1 cellular context compared by ENCODE assay signal in genomic region chr5:103291606-103292005, GRCh38.
TF ChIP-seq lines count a peak whose summit lies in the region.

No MANE protein-coding gene starts in this region.

TF ChIP-seq in K562, 482 proteins besides CTCF, POLR2A, EP300 and RAD21 (continued from another document):
- TF ChIP-seq RBM34 (IDR thresholded peaks at IDR 0.05; ENCODE audit: borderline replicate concordance, insufficient read depth, low read length) (no peak), PCBP1 (IDR thresholded peaks at IDR 0.05; ENCODE audit: low read depth, low read length, poor library complexity, severe bottlenecking) (no peak), ZNF316 (IDR thresholded peaks at IDR 0.05) (no peak), ZFP1 (CRISPR knock-in tag; IDR thresholded peaks at IDR 0.05) (no peak), ZNF217 (CRISPR knock-in tag; IDR thresholded peaks at IDR 0.05) (no peak), SIX5 (IDR thresholded peaks at IDR 0.05; ENCODE audit: borderline replicate concordance in 1 of 2, insufficient read depth in 1 of 2, low read depth in 1 of 2, low read length in 2 of 2) (no peak), POLR2AphosphoS5 (IDR thresholded peaks at IDR 0.05; ENCODE audit: control insufficient read depth, insufficient read depth, low read depth, low read length) (no peak)
- TF ChIP-seq, protein P1, sequence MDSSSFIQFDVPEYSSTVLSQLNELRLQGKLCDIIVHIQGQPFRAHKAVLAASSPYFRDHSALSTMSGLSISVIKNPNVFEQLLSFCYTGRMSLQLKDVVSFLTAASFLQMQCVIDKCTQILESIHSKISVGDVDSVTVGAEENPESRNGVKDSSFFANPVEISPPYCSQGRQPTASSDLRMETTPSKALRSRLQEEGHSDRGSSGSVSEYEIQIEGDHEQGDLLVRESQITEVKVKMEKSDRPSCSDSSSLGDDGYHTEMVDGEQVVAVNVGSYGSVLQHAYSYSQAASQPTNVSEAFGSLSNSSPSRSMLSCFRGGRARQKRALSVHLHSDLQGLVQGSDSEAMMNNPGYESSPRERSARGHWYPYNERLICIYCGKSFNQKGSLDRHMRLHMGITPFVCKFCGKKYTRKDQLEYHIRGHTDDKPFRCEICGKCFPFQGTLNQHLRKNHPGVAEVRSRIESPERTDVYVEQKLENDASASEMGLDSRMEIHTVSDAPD (CRISPR knock-in tag; IDR thresholded peaks at IDR 0.05): no peak
